Comparison of ENCODE assay signal across 1 cellular context in genomic region chr7:30923009-30923773, GRCh38.
TF ChIP-seq lines count a peak whose summit lies in the region.

No MANE protein-coding gene starts in this region.

TF ChIP-seq in HepG2, 621 proteins besides CTCF, POLR2A, EP300 and RAD21:
- no peak for TF ChIP-seq CAMTA2 (CRISPR knock-in tag; IDR thresholded peaks at IDR 0.05; ENCODE audit: borderline replicate concordance)
- no peak for TF ChIP-seq NFRKB (IDR thresholded peaks at IDR 0.05)
- TF ChIP-seq U2AF1 (optimal IDR thresholded peaks at IDR 0.05; ENCODE audit: low read depth, low read length): no peak
- TF ChIP-seq NR0B2 (CRISPR knock-in tag; IDR thresholded peaks at IDR 0.05): no peak
- TF ChIP-seq PREB (CRISPR knock-in tag; IDR thresholded peaks at IDR 0.05): no peak
- no peak for TF ChIP-seq POLR2G (IDR thresholded peaks at IDR 0.05; ENCODE audit: low read depth, low read length)
- no peak for TF ChIP-seq AFF4 (CRISPR knock-in tag; IDR thresholded peaks at IDR 0.05)
- TF ChIP-seq NFE2L1 (CRISPR knock-in tag; IDR thresholded peaks at IDR 0.05; ENCODE audit: borderline replicate concordance): no peak
- no peak for TF ChIP-seq ZNF337 (CRISPR knock-in tag; IDR thresholded peaks at IDR 0.05; ENCODE audit: borderline replicate concordance, low read depth)
- TF ChIP-seq ZNF580 (CRISPR knock-in tag; IDR thresholded peaks at IDR 0.05; ENCODE audit: borderline replicate concordance, low read depth): no peak
- no peak for TF ChIP-seq ZNF550 (CRISPR knock-in tag; IDR thresholded peaks at IDR 0.05; ENCODE audit: borderline replicate concordance)
- TF ChIP-seq CHD4 (IDR thresholded peaks at IDR 0.05; ENCODE audit: borderline replicate concordance, low read length): no peak
- no peak for TF ChIP-seq ZNF354B (CRISPR knock-in tag; IDR thresholded peaks at IDR 0.05)
